In the genomic region with DNA sequence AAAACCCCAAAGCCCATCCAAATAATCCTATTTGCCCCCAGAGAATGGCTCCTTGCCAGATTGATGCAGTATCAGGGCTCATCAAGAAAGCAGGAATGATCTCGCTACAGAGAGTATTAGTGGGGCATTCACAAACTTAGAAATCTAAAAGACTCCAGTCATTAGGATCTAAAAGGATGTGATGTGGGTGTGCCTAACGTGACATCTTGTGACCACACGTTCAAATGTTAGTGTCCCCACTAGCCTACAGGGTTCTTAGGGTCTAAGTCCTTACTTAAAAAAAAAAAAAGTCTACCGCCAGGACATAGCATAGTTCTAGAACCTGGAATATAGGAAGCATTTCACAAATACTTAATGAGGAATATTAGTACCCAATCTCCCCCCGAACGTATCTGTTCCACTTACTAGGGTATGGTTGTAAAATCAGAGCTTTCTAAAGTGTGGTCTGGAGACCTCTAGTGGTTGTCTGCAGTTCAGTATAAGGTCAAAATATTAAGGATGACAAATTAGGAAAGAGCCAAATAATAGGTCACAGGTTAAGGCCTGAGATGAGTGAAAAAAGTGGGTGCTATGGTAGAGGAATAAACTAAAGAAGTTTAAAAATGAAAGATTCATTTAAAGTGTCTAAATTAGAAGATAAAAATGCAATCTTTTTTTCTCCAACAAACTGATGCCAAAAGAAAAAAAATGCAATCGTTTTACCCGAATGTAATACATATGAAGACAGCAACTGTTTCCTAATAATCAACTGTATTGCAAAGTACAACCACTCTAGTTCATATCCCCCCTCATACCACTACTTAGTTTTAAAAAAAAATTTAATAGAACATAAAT, we compare ENCODE assay signal across 8 cellular contexts. TPM values are rescaled to one million over a fixed set of nuclear protein-coding genes. Genes with fewer than 3 reads are reported as not detected.
DNase-seq lines count a peak whose midpoint lies in the region; ATAC-seq and TF ChIP-seq lines count a peak whose summit lies in the region.

No MANE protein-coding gene starts in this region.

- intact Hi-C loops in ascending aorta (cut with DNase I), result no loop called here
- intact Hi-C loops in right lobe of liver (cut with DNase I), result loop anchor here in 1 of 2 donors (10.0 kb wide), 1 partner anchor 219 kb away; no protein-coding TSS in a partner anchor
- intact Hi-C loops in posterior vena cava (cut with DNase I), result no loop called here

- WGBS in right lobe of liver (ENCODE audit: insufficient coverage, low coverage, low lambda C conversion rate, missing lambda C conversion rate), result 47% methylated on average over 8 of the region's 8 CpGs

- H4K20me1 ChIP-seq in MM.1S (ENCODE audit: insufficient read depth, low read length), result no peaks in the 10 kb centered on the region

- ATAC-seq in right lobe of liver, result peak; percentile 66 to 77 (median 70)

- H3K79me2 ChIP-seq in MM.1S (ENCODE audit: low read length), result no peaks in the 10 kb centered on the region

- H3K27ac ChIP-seq in MM.1S (ENCODE audit: low read length), result no peak overlapping the region
- H3K27ac ChIP-seq in ascending aorta, result no peak overlapping the region
- no peak overlapping the region for H3K27ac ChIP-seq in right lobe of liver

- H3K9ac ChIP-seq in MM.1S (ENCODE audit: low read length), result no peak overlapping the region

- no peak overlapping the region for H3K4me2 ChIP-seq in MM.1S (ENCODE audit: low read depth, low read length)

- DNase-seq in NCI-H2081 (lab: John Stamatoyannopoulos, UW) (peak; percentile 12 to 46), NCI-H2081 treated with DMSO at 0.1 percent for 48 hours (lab: John Stamatoyannopoulos, UW) (no peak), MM.1S (peak; percentile 41), ascending aorta (ENCODE audit: low spot score in 2 of 2) (no peak), right lobe of liver (no peak), NCI-H1694 (lab: John Stamatoyannopoulos, UW) (no peak), posterior vena cava (ENCODE audit: low spot score) (no peak)
- DNase-seq in stimulated activated CD4-positive, alpha-beta T cell treated with anti-CD3 and anti-CD28 coated beads, Interleukin-2, amount 100 ng/mL, for 24 hours, result no peak

- H3K4me1 ChIP-seq in MM.1S (ENCODE audit: low read length) (no peaks in the 10 kb centered on the region), ascending aorta (no peaks in the 10 kb centered on the region), right lobe of liver (no peaks in the 10 kb centered on the region)

- no peak overlapping the region for H2AFZ ChIP-seq in MM.1S (ENCODE audit: low read length)

- H3K27me3 ChIP-seq in MM.1S (replicated peaks; ENCODE audit: insufficient read depth, low read length) (no peaks in the 10 kb centered on the region), ascending aorta (no peaks in the 10 kb centered on the region), right lobe of liver (no peaks in the 10 kb centered on the region)

- no peaks in the 10 kb centered on the region for H3K9me2 ChIP-seq in MM.1S (replicated peaks; ENCODE audit: insufficient read depth, low read length)

- TF ChIP-seq POLR2A in right lobe of liver (IDR thresholded peaks at IDR 0.05), result no peak

- H3K36me3 ChIP-seq in MM.1S (replicated peaks; ENCODE audit: insufficient read depth, low read length), result no peaks in the 10 kb centered on the region
- H3K36me3 ChIP-seq in ascending aorta, result no peaks in the 10 kb centered on the region
- H3K36me3 ChIP-seq in right lobe of liver, result no peaks in the 10 kb centered on the region

- H3F3A ChIP-seq in MM.1S (ENCODE audit: insufficient read depth, low read length), result no peaks in the 10 kb centered on the region

- H3K9me3 ChIP-seq in MM.1S (replicated peaks; ENCODE audit: insufficient read depth, low read length), result no peaks in the 10 kb centered on the region
- H3K9me3 ChIP-seq in ascending aorta, result no peaks in the 10 kb centered on the region
- no peaks in the 10 kb centered on the region for H3K9me3 ChIP-seq in right lobe of liver

- no peak overlapping the region for H3K4me3 ChIP-seq in MM.1S (ENCODE audit: low read length)
- H3K4me3 ChIP-seq in ascending aorta, result no peak overlapping the region
- no peak overlapping the region for H3K4me3 ChIP-seq in right lobe of liver

- TF ChIP-seq CTCF in MM.1S (IDR thresholded peaks at IDR 0.05; ENCODE audit: low read length) (peak; percentile 87), ascending aorta (IDR thresholded peaks at IDR 0.05) (peak in 2 of 3 experiments; percentile 28 to 43), right lobe of liver (IDR thresholded peaks at IDR 0.05) (peak; percentile 56 to 63 (median 58))

RNA-seq across cellular contexts. Expression of a gene that starts 4.2 kb away (rescaled TPM):
- total RNA-seq in ascending aorta, result not detected
- not detected for total RNA-seq in right lobe of liver
- under 1 TPM in 1 of 2 donors, not detected in 1; 0.09 TPM for total RNA-seq in posterior vena cava

Comparison
In these comparisons a context has a peak if more than half of its experiments do, and no peak if none do; other contexts are left out.
1. DNase-seq: peak in NCI-H2081 (2 of 2) and MM.1S (single experiment); none in NCI-H2081 treated with DMSO at 0.1 percent for 48 hours (single experiment), ascending aorta (0 of 2), right lobe of liver (0 of 3), NCI-H1694 (single experiment), stimulated activated CD4-positive, alpha-beta T cell treated with anti-CD3 and anti-CD28 coated beads, Interleukin-2, amount 100 ng/mL, for 24 hours (0 of 2) and posterior vena cava (single experiment).
2. CTCF ChIP-seq: peak in every context shown above with its lines; median percentile 87 in MM.1S; 58 in right lobe of liver; 36 in ascending aorta.